19 cellular contexts compared by ENCODE assay signal in genomic region chr21:42887321-42887720, GRCh38. TPM values are rescaled to one million over a fixed set of nuclear protein-coding genes. Genes with fewer than 3 reads are reported as not detected.
"Had no signal": no experiment of that assay in that cellular context is flagged by ENCODE, and none has a peak within 500 bp of the region (broad histone marks: within the 10 kb centered on the region; RNA-seq: fewer than 3 reads in every experiment).

No MANE protein-coding gene starts in this region.

- H3K27ac ChIP-seq: epithelial cell of prostate, esophagus muscularis mucosa, gastrocnemius medialis, sigmoid colon, skin epidermis, suprapubic skin, thyroid gland, uterus had no signal

- H3K9me3 ChIP-seq: esophagus muscularis mucosa, gastrocnemius medialis, sigmoid colon, suprapubic skin, thyroid gland, uterus had no signal

- H3K4me3 ChIP-seq: esophagus muscularis mucosa, gastrocnemius medialis, sigmoid colon, skin epidermis, suprapubic skin, thyroid gland, uterus had no signal

- H3K27me3 ChIP-seq: esophagus muscularis mucosa, gastrocnemius medialis, sigmoid colon, suprapubic skin, thyroid gland, uterus had no signal

- H3K36me3 ChIP-seq: esophagus muscularis mucosa, gastrocnemius medialis, sigmoid colon, suprapubic skin, thyroid gland, uterus had no signal

- ATAC-seq: gastrocnemius medialis; natural killer cell; stimulated activated naive CD8-positive, alpha-beta T cell treated with anti-CD3 and anti-CD28 coated beads, Interleukin-15, Interleukin-2, amounts not matched to agents 100 U/mL and 50 U/mL, for 24 hours had no signal

- DNase-seq: effector memory CD4-positive, alpha-beta T cell; gastrocnemius medialis; immature natural killer cell; natural killer cell; sigmoid colon; stimulated activated CD4-positive, alpha-beta T cell treated with anti-CD3 and anti-CD28 coated beads, Interleukin-12 subunit alpha, Interleukin-12 subunit beta, amount 100 ng/mL, for 4 hours; stimulated activated naive CD8-positive, alpha-beta T cell treated with anti-CD3 and anti-CD28 coated beads, Interleukin-15, Interleukin-2, amounts not matched to agents 100 U/mL and 50 U/mL, for 24 hours; thyroid gland; uterus had no signal

- H3K4me1 ChIP-seq: thyroid gland, uterus had no signal

RNA-seq across cellular contexts. Expression of gene ERVH48-1, which starts 38.1 kb away (rescaled TPM):
- total RNA-seq: esophagus muscularis mucosa, fibroblast of villous mesenchyme, gastrocnemius medialis, mucosa of gallbladder, myocyte, natural killer cell, neural crest cell, osteocyte, pulmonary artery endothelial cell, sigmoid colon, suprapubic skin, uterus had no signal
